ENCODE assay signal across 27 cellular contexts in genomic region chr11:81647374-81647773, GRCh38.
DNase-seq lines count a peak whose midpoint lies in the region; FAIRE-seq and TF ChIP-seq lines count a peak whose summit lies in the region.
"Had no signal": no experiment of that assay in that cellular context is flagged by ENCODE, and none has a peak within 500 bp of the region (broad histone marks: within the 10 kb centered on the region; RNA-seq: fewer than 3 reads in every experiment).

No MANE protein-coding gene starts in this region.

- H3K36me3 Mint-ChIP-seq in glutamatergic neuron (ENCODE audit: unreplicated experiment) (no peaks in the 10 kb centered on the region), neural progenitor cell (no peaks in the 10 kb centered on the region), immature natural killer cell (no peaks in the 10 kb centered on the region)
- H3K36me3 Mint-ChIP-seq: activated naive CD8-positive, alpha-beta T cell treated with anti-CD3 and anti-CD28 coated beads for 36 hours; IgD-negative memory B cell; memory B cell had no signal

- H4K20me1 ChIP-seq in neural progenitor cell (ENCODE audit: low read depth), result no peaks in the 10 kb centered on the region

- H3K9me3 Mint-ChIP-seq in glutamatergic neuron (ENCODE audit: unreplicated experiment) (peaks cover 8% of the 10 kb centered on the region), neural progenitor cell (no peaks in the 10 kb centered on the region), immature natural killer cell (peaks cover 0 to 3% (median 0%) of the 10 kb centered on the region in 6 donors)
- H3K9me3 Mint-ChIP-seq: activated CD4-positive, alpha-beta memory T cell treated with anti-CD3 and anti-CD28 coated beads, Interleukin-2, amount 10 ng/mL, durations not matched to agents 7 days and 5 days; activated naive CD8-positive, alpha-beta T cell treated with anti-CD3 and anti-CD28 coated beads for 36 hours; IgD-negative memory B cell; memory B cell; T-helper 1 cell treated with Interleukin-12 subunit alpha and Interleukin-12 subunit beta and Interleukin-4 antibody, amounts not matched to agents 30 μg/mL and 1 μg/mL, for 36 hours had no signal

- H3K27me3 Mint-ChIP-seq in glutamatergic neuron (ENCODE audit: unreplicated experiment) (peaks cover 4% of the 10 kb centered on the region), neural progenitor cell (ENCODE audit: insufficient read depth, low read depth) (peaks cover 3% of the 10 kb centered on the region), immature natural killer cell (ENCODE audit: low read depth in 3 of 3) (peaks cover 0 to 3% (median 3%) of the 10 kb centered on the region in 3 donors)
- H3K27me3 Mint-ChIP-seq: memory B cell had no signal

- H3K9me3 ChIP-seq in neural progenitor cell (ENCODE audit: low read depth) (no peaks in the 10 kb centered on the region), mesenchymal stem cell (ENCODE audit: control insufficient read depth, low read length) (no peaks in the 10 kb centered on the region)
- H3K9me3 ChIP-seq: SK-N-SH, upper lobe of left lung had no signal

- H4K8ac ChIP-seq in mesenchymal stem cell (ENCODE audit: low read length), result no peak overlapping the region

- H3K4me3 Mint-ChIP-seq in glutamatergic neuron (ENCODE audit: unreplicated experiment), result peak overlapping the region; percentile 81
- peak overlapping the region; percentile 76 for H3K4me3 Mint-ChIP-seq in neural progenitor cell
- no peak overlapping the region for H3K4me3 Mint-ChIP-seq in immature natural killer cell
- H3K4me3 Mint-ChIP-seq: activated CD4-positive, alpha-beta memory T cell treated with anti-CD3 and anti-CD28 coated beads, Interleukin-2, amount 10 ng/mL, durations not matched to agents 7 days and 5 days; activated naive CD8-positive, alpha-beta T cell treated with anti-CD3 and anti-CD28 coated beads for 36 hours; IgD-negative memory B cell; memory B cell; T-helper 1 cell treated with Interleukin-12 subunit alpha and Interleukin-12 subunit beta and Interleukin-4 antibody, amounts not matched to agents 30 μg/mL and 1 μg/mL, for 36 hours had no signal

- H3K4me2 ChIP-seq in neural progenitor cell (peak overlapping the region; percentile 58), mesenchymal stem cell (ENCODE audit: low read length, poor library complexity, severe bottlenecking) (no peak overlapping the region)
- H3K4me2 ChIP-seq: SK-N-SH had no signal

- H2BK5ac ChIP-seq in mesenchymal stem cell (ENCODE audit: low read depth, low read length, poor library complexity, severe bottlenecking), result no peak overlapping the region

- no peaks in the 10 kb centered on the region for H3K36me3 ChIP-seq in neural progenitor cell
- H3K36me3 ChIP-seq in mesenchymal stem cell (ENCODE audit: control insufficient read depth in 1 of 2, insufficient read depth in 2 of 2, low read depth in 1 of 2, low read length in 2 of 2), result no peaks in the 10 kb centered on the region
- H3K36me3 ChIP-seq: upper lobe of left lung had no signal

- H3K79me1 ChIP-seq in mesenchymal stem cell (replicated peaks; ENCODE audit: low read length, poor library complexity, severe bottlenecking), result no peaks in the 10 kb centered on the region

- no peak overlapping the region for H3K23ac ChIP-seq in mesenchymal stem cell (ENCODE audit: low read length in 2 of 2)

- H2AFZ ChIP-seq in neural progenitor cell (replicated peaks), result no peak overlapping the region
- no peak overlapping the region for H2AFZ ChIP-seq in mesenchymal stem cell (ENCODE audit: low read depth, low read length)

- no peak overlapping the region for H3K4ac ChIP-seq in mesenchymal stem cell (ENCODE audit: low read depth in 1 of 2, low read length in 2 of 2)

- no peak overlapping the region for H2BK120ac ChIP-seq in mesenchymal stem cell (ENCODE audit: low read depth, low read length)

- H3K4me1 Mint-ChIP-seq in glutamatergic neuron (ENCODE audit: low read depth, unreplicated experiment) (peaks cover 15% of the 10 kb centered on the region), neural progenitor cell (peaks cover 10% of the 10 kb centered on the region), immature natural killer cell (no peaks in the 10 kb centered on the region)
- H3K4me1 Mint-ChIP-seq: activated CD4-positive, alpha-beta memory T cell treated with anti-CD3 and anti-CD28 coated beads, Interleukin-2, amount 10 ng/mL, durations not matched to agents 7 days and 5 days; IgD-negative memory B cell; memory B cell had no signal

- H3K27me3 ChIP-seq in neural progenitor cell (peaks cover 63% of the 10 kb centered on the region), mesenchymal stem cell (ENCODE audit: control insufficient read depth in 1 of 2, insufficient read depth in 1 of 2, low read length in 2 of 2) (peaks cover 0 to 6% of the 10 kb centered on the region in 2 experiments)
- H3K27me3 ChIP-seq: upper lobe of left lung had no signal

- TF ChIP-seq CTCF in glutamatergic neuron (IDR thresholded peaks at IDR 0.05; ENCODE audit: partially characterized antibody, unreplicated experiment) (no peak), neural progenitor cell (IDR thresholded peaks at IDR 0.05) (no peak)

- no peaks in the 10 kb centered on the region for H3F3A ChIP-seq in neural progenitor cell (ENCODE audit: low read depth)

- H3K4me3 ChIP-seq in neural progenitor cell, result no peak overlapping the region
- H3K4me3 ChIP-seq in mesenchymal stem cell (ENCODE audit: insufficient read depth in 1 of 2, low read depth in 1 of 2, low read length in 2 of 2), result no peak overlapping the region
- H3K4me3 ChIP-seq: upper lobe of left lung had no signal

- peak overlapping the region; percentile 30 for H3K27ac Mint-ChIP-seq in glutamatergic neuron (ENCODE audit: unreplicated experiment)
- no peak overlapping the region for H3K27ac Mint-ChIP-seq in neural progenitor cell
- H3K27ac Mint-ChIP-seq in immature natural killer cell, result peak overlapping the region in 1 of 6 donors; percentile 48
- H3K27ac Mint-ChIP-seq: activated CD4-positive, alpha-beta memory T cell treated with anti-CD3 and anti-CD28 coated beads, Interleukin-2, amount 10 ng/mL, durations not matched to agents 7 days and 5 days; activated naive CD8-positive, alpha-beta T cell treated with anti-CD3 and anti-CD28 coated beads for 36 hours; IgD-negative memory B cell; memory B cell; T-helper 1 cell treated with Interleukin-12 subunit alpha and Interleukin-12 subunit beta and Interleukin-4 antibody, amounts not matched to agents 30 μg/mL and 1 μg/mL, for 36 hours had no signal

- no peaks in the 10 kb centered on the region for H3K4me1 ChIP-seq in neural progenitor cell
- H3K4me1 ChIP-seq in mesenchymal stem cell (ENCODE audit: control insufficient read depth, insufficient read depth, low read depth, low read length), result peaks cover 4% of the 10 kb centered on the region
- H3K4me1 ChIP-seq: upper lobe of left lung had no signal

- DNase-seq in DMS53 treated with DMSO at 0.1 percent for 48 hours (lab: John Stamatoyannopoulos, UW; ENCODE audit: unreplicated experiment) (peak; percentile 77), NCI-H69 (lab: John Stamatoyannopoulos, UW) (peak; percentile 57), glutamatergic neuron (no peak), neural progenitor cell (ENCODE audit: low spot score) (no peak), immature natural killer cell (no peak), mesenchymal stem cell (no peak), urothelium cell line (ENCODE audit: low spot score) (no peak)
- no peak for DNase-seq in stimulated activated CD4-positive, alpha-beta T cell treated with anti-CD3 and anti-CD28 coated beads, Interleukin-2, amount 100 ng/mL, for 48 hours
- DNase-seq: activated CD4-positive, alpha-beta memory T cell treated with anti-CD3 and anti-CD28 coated beads, Interleukin-2, amount 10 ng/mL, durations not matched to agents 7 days and 5 days; activated CD4-positive, alpha-beta T cell treated with anti-CD3 and anti-CD28 coated beads for 1 hour; activated naive CD8-positive, alpha-beta T cell treated with anti-CD3 and anti-CD28 coated beads for 36 hours; aorta; dermis blood vessel endothelial cell; left colon; NCI-H1048; NCI-H187; NCI-H2171; small intestine; stimulated activated CD4-positive, alpha-beta T cell treated with anti-CD3 and anti-CD28 coated beads, Interleukin-2, amount 100 ng/mL, for 24 hours; upper lobe of left lung had no signal

- no peak for FAIRE-seq in urothelium cell line (lab: Jason Lieb, UNC)
- FAIRE-seq: H54, small intestine, TTC549 had no signal

- H4K91ac ChIP-seq in mesenchymal stem cell (ENCODE audit: low read length), result no peak overlapping the region

- H3K9ac ChIP-seq in neural progenitor cell (no peak overlapping the region), mesenchymal stem cell (ENCODE audit: low read length) (no peak overlapping the region)
- H3K9ac ChIP-seq: SK-N-SH had no signal

- H3K14ac ChIP-seq in mesenchymal stem cell (ENCODE audit: low read length in 2 of 2), result no peak overlapping the region

- no peak overlapping the region for H2BK12ac ChIP-seq in mesenchymal stem cell (ENCODE audit: low read length in 2 of 2)

- H3K27ac ChIP-seq in neural progenitor cell (no peak overlapping the region), mesenchymal stem cell (ENCODE audit: low read length, poor library complexity, severe bottlenecking) (no peak overlapping the region)
- H3K27ac ChIP-seq: RWPE1, upper lobe of left lung had no signal

- WGBS in mesenchymal stem cell, result 90% methylated on average over 2 of the region's 3 CpGs

- no peaks in the 10 kb centered on the region for H3K79me2 ChIP-seq in neural progenitor cell (ENCODE audit: low read depth)

- H2AK5ac ChIP-seq in mesenchymal stem cell (ENCODE audit: low read length, severe bottlenecking), result no peak overlapping the region

- H3K18ac ChIP-seq in mesenchymal stem cell (ENCODE audit: low read depth in 1 of 2, low read length in 2 of 2), result no peak overlapping the region

- no peak overlapping the region for H2BK15ac ChIP-seq in mesenchymal stem cell (ENCODE audit: low read depth, poor library complexity, severe bottlenecking)

Comparison
In these comparisons a context has a peak if more than half of its experiments do, and no peak if none do; other contexts are left out.
1. DNase-seq: peak in DMS53 treated with DMSO at 0.1 percent for 48 hours (single experiment) and NCI-H69 (single experiment); none in glutamatergic neuron (single experiment), neural progenitor cell (single experiment), immature natural killer cell (0 of 3), stimulated activated CD4-positive, alpha-beta T cell treated with anti-CD3 and anti-CD28 coated beads, Interleukin-2, amount 100 ng/mL, for 48 hours (0 of 2), mesenchymal stem cell (single experiment) and urothelium cell line (single experiment).
2. H3K4me3 Mint-ChIP-seq: peak in glutamatergic neuron (single experiment) and neural progenitor cell (single experiment); none in immature natural killer cell (0 of 5).